In genomic region chr5:132479812-132480441, GRCh38 we compare ENCODE assay signal across 1 cellular context.
TF ChIP-seq lines count a peak whose summit lies in the region.

No MANE protein-coding gene starts in this region.

TF ChIP-seq in SK-N-SH treated with all-trans-retinoic acid at 6 μM for 48 hours, 23 proteins besides CTCF, POLR2A, EP300 and RAD21 (continued from another document):
- TF ChIP-seq PATZ1 (CRISPR knock-in tag; IDR thresholded peaks at IDR 0.05; ENCODE audit: borderline replicate concordance), result no peak
- no peak for TF ChIP-seq PPARA (CRISPR knock-in tag; IDR thresholded peaks at IDR 0.05; ENCODE audit: borderline replicate concordance)
TF ChIP-seq in SK-N-SH treated with all-trans-retinoic acid at 6 μM for 48 hours: peak in this region for 1.
